In genomic region chr16:188674-189073, GRCh38 we compare ENCODE assay signal across 11 cellular contexts. TPM values are rescaled to one million over a fixed set of nuclear protein-coding genes. Genes with fewer than 3 reads are reported as not detected.
DNase-seq lines count a peak whose midpoint lies in the region; ATAC-seq and TF ChIP-seq lines count a peak whose summit lies in the region.
"Had no signal": no experiment of that assay in that cellular context is flagged by ENCODE, and none has a peak within 500 bp of the region (broad histone marks: within the 10 kb centered on the region; RNA-seq: fewer than 3 reads in every experiment).

No MANE protein-coding gene starts in this region.

- no peak overlapping the region for H2AFZ ChIP-seq in PC-3 (ENCODE audit: low read length)

- POLR2A ChIA-PET in PC-3 (lab: Charles Lee; ENCODE audit: unreplicated experiment), result no interaction called here

- H3K79me2 ChIP-seq in PC-3 (ENCODE audit: low read length), result no peaks in the 10 kb centered on the region

- no peaks in the 10 kb centered on the region for H4K20me1 ChIP-seq in PC-3 (ENCODE audit: low read length)

- H3K4me3 ChIP-seq in PC-3 (ENCODE audit: low read length), result no peak overlapping the region
- no peak overlapping the region for H3K4me3 ChIP-seq in choroid plexus epithelial cell (ENCODE audit: low read depth, low read length)

- no peaks in the 10 kb centered on the region for H3K27me3 Mint-ChIP-seq in type B pancreatic cell

- peaks cover 13% of the 10 kb centered on the region for H3K36me3 ChIP-seq in PC-3 (ENCODE audit: low read depth, low read length)

- H3K27me3 ChIP-seq in PC-3 (ENCODE audit: low read length), result no peaks in the 10 kb centered on the region

- H3K9ac ChIP-seq in PC-3 (ENCODE audit: low read length), result no peak overlapping the region

- no peaks in the 10 kb centered on the region for H3K9me3 ChIP-seq in PC-3 (ENCODE audit: low read length)

- H3K27ac Mint-ChIP-seq in type B pancreatic cell, result no peak overlapping the region

- H3K4me2 ChIP-seq in PC-3 (ENCODE audit: low read length), result no peak overlapping the region

- intact Hi-C loops in PC-3 (cut with micrococcal nuclease), result no loop called here

- H3K4me1 Mint-ChIP-seq in type B pancreatic cell (ENCODE audit: unreplicated experiment), result no peaks in the 10 kb centered on the region

- H3K4me1 ChIP-seq in PC-3 (ENCODE audit: insufficient read depth, low read length), result no peaks in the 10 kb centered on the region

- CTCF ChIA-PET in PC-3 (lab: Charles Lee), result no interaction called here

- TF ChIP-seq CTCF in PC-3 (conservative IDR thresholded peaks at IDR 0.05; ENCODE audit: low read depth, low read length) (peak; percentile 44; the same call in 1 of the 2 replicates), choroid plexus epithelial cell (conservative IDR thresholded peaks at IDR 0.05; ENCODE audit: low read depth, low read length) (peak; percentile 19), type B pancreatic cell (conservative IDR thresholded peaks at IDR 0.05) (peak; percentile 17)

- peaks cover 20% of the 10 kb centered on the region for H3K36me3 Mint-ChIP-seq in type B pancreatic cell

- H3K27ac ChIP-seq in PC-3 (ENCODE audit: low read length), result no peak overlapping the region

- no peaks in the 10 kb centered on the region for H3K9me2 ChIP-seq in PC-3 (replicated peaks; ENCODE audit: low read length)

- no peaks in the 10 kb centered on the region for H3K9me3 Mint-ChIP-seq in type B pancreatic cell

- peak; percentile 35 for DNase-seq in stimulated activated CD4-positive, alpha-beta T cell treated with anti-CD3 and anti-CD28 coated beads, Interleukin-15, amount 100 ng/mL, for 24 hours
- no peak for DNase-seq in stimulated activated CD4-positive, alpha-beta T cell treated with anti-CD3 and anti-CD28 coated beads, Interleukin-2, amount 100 ng/mL, for 48 hours
- DNase-seq in PC-3 (peak; percentile 9), choroid plexus epithelial cell (ENCODE audit: low read depth) (no peak), type B pancreatic cell (ENCODE audit: extremely low spot score, unreplicated experiment) (no peak), NCI-H446 treated with DMSO at 0.1 percent for 48 hours (lab: John Stamatoyannopoulos, UW) (no peak)

- H3K4me3 Mint-ChIP-seq in type B pancreatic cell, result no peak overlapping the region

- BruUV-seq in PC-3 (replicated peaks; lab: Mats Ljungman, UMichigan), result no TSS peak

- H3F3A ChIP-seq in PC-3 (ENCODE audit: low read length, unreplicated experiment), result no peaks in the 10 kb centered on the region

- ATAC-seq in PC-3 (peak; percentile 42; the same call in 1 of the 2 replicates), GM21619 (IDR thresholded peaks at IDR 0.05; ENCODE audit: unreplicated experiment) (no peak), GM19328 (IDR thresholded peaks at IDR 0.05; ENCODE audit: unreplicated experiment) (no peak)

RNA-seq across cellular contexts. Expression of gene HBQ1, which starts 8.4 kb away (rescaled TPM):
- total RNA-seq in PC-3 (2014; rRNA removed), result not detected in 2 replicates
- 1.1 and 1.5 TPM in 2 replicates for total RNA-seq in type B pancreatic cell (ENCODE audit: low replicate concordance)
- total RNA-seq: fibroblast of villous mesenchyme, mononuclear cell had no signal

RNA-seq across cellular contexts. Expression of gene HBA1, which starts 12.2 kb away (rescaled TPM):
- total RNA-seq in PC-3 (2014; rRNA removed) (not detected in 2 replicates), type B pancreatic cell (ENCODE audit: low replicate concordance) (not detected in 2 replicates)
- total RNA-seq: fibroblast of villous mesenchyme had no signal

RNA-seq across cellular contexts. Expression of gene HBA2, which starts 16.0 kb away (rescaled TPM):
- total RNA-seq in PC-3 (2014; rRNA removed) (not detected in 2 replicates), type B pancreatic cell (ENCODE audit: low replicate concordance) (not detected in 2 replicates)
- total RNA-seq: fibroblast of villous mesenchyme had no signal

RNA-seq across cellular contexts. Expression of gene HBM, which starts 22.9 kb away (rescaled TPM):
- total RNA-seq in PC-3 (2014; rRNA removed) (not detected in 2 replicates), type B pancreatic cell (ENCODE audit: low replicate concordance) (not detected in 2 replicates)
- total RNA-seq: fibroblast of villous mesenchyme, mononuclear cell had no signal

RNA-seq across cellular contexts. Expression of gene HBZ, which starts 36.2 kb away (rescaled TPM):
- total RNA-seq in PC-3 (2014; rRNA removed), result not detected in 2 replicates
- total RNA-seq in type B pancreatic cell (ENCODE audit: low replicate concordance), result not detected in 2 replicates
- total RNA-seq: fibroblast of villous mesenchyme, mononuclear cell, temporal lobe had no signal

Comparison
In these comparisons a context has a peak if more than half of its experiments do, and no peak if none do; other contexts are left out.
1. DNase-seq: peak in stimulated activated CD4-positive, alpha-beta T cell treated with anti-CD3 and anti-CD28 coated beads, Interleukin-15, amount 100 ng/mL, for 24 hours (single experiment) and PC-3 (single experiment); none in stimulated activated CD4-positive, alpha-beta T cell treated with anti-CD3 and anti-CD28 coated beads, Interleukin-2, amount 100 ng/mL, for 48 hours (0 of 2), choroid plexus epithelial cell (single experiment), type B pancreatic cell (single experiment) and NCI-H446 treated with DMSO at 0.1 percent for 48 hours (single experiment).
2. Peak in every context shown above with its lines, with median percentiles within 50 percentile points of each other: CTCF ChIP-seq.